ENCODE assay signal across 20 cellular contexts in the genomic region with DNA sequence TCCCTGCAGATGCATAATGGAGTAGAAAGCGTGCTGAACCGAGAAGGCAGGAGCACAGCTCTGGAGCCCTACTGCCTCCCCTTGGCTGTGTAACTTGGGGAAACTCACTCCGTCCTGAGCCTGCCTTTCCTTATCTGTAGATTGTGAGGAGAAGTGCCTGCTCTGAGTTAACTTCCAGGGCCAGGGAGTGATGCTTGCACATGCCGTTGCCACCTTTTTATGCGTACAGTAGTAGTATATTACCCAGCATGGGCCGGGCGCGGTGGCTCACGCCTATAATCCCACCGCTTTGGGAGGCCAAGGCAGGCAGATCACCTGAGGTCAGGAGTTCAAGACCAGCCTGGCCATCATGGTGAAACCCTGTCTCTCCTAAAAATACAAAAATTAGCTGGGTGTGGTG.
DNase-seq lines count a peak whose midpoint lies in the region; ATAC-seq, FAIRE-seq and TF ChIP-seq lines count a peak whose summit lies in the region.
"Had no signal": no experiment of that assay in that cellular context is flagged by ENCODE, and none has a peak within 500 bp of the region (broad histone marks: within the 10 kb centered on the region; RNA-seq: fewer than 3 reads in every experiment).

No MANE protein-coding gene starts in this region.

- H2AFZ ChIP-seq in H1 (ENCODE audit: low read length), result no peak overlapping the region; the same call in 1 of the 2 replicates

- no peak for TF ChIP-seq EP300 in H1 (IDR thresholded peaks at IDR 0.05; ENCODE audit: borderline replicate concordance in 1 of 2, low read depth in 2 of 2, low read length in 2 of 2)

- no peak overlapping the region for H4K5ac ChIP-seq in H1 (ENCODE audit: insufficient read length, low read depth, low read length)

- 0 out of 2 replicates have a peak overlapping the region, but pooled peaks have one; percentile 61 for H2BK20ac ChIP-seq in H1 (ENCODE audit: low read length)

- H3K18ac ChIP-seq in H1 (ENCODE audit: extremely low read depth, low read length), result no peak overlapping the region; the same call in 1 of the 2 replicates

- POLR2A ChIA-PET in H1 (lab: Charles Lee; ENCODE audit: partially characterized antibody), result interaction anchor here (1.2 kb wide), 1 partner anchor 10 kb away, joined by 3 read pairs; no protein-coding TSS in a partner anchor

- H3K56ac ChIP-seq in H1 (replicated peaks; ENCODE audit: insufficient read length, low read depth, low read length), result no peak overlapping the region

- no peak overlapping the region for H3K14ac ChIP-seq in H1 (ENCODE audit: insufficient read length)

- no peaks in the 10 kb centered on the region for H3K9me3 ChIP-seq in H1 (ENCODE audit: insufficient read depth in 2 of 2, low read depth in 1 of 2, low read length in 1 of 2)
- H3K9me3 ChIP-seq: A549; BLaER1 treated with 17β-estradiol and CSF1 and Interleukin-3, amounts not matched to agents 10 nM and 100 nM; Caco-2 had no signal

- no peak overlapping the region for H3K4me2 ChIP-seq in H1 (ENCODE audit: insufficient read depth in 1 of 2, low read depth in 2 of 2, low read length in 2 of 2)
- H3K4me2 ChIP-seq: A549; BLaER1 treated with 17β-estradiol and CSF1 and Interleukin-3, amounts not matched to agents 10 nM and 100 nM had no signal

- no peak for TF ChIP-seq POLR2A in H1 (IDR thresholded peaks at IDR 0.05; ENCODE audit: control extremely low read depth in 1 of 2, low read depth in 2 of 2, low read length in 2 of 2)

- peaks cover 0 to 7% (median 4%) of the 10 kb centered on the region in 4 experiments; a peak in 5 of 7 replicates for H3K4me1 ChIP-seq in H1 (replicated peaks in 1 of 4; ENCODE audit: control insufficient read depth in 3 of 4, insufficient read depth in 4 of 4, low read length in 3 of 4)
- H3K4me1 ChIP-seq: A549, Caco-2 had no signal

- CTCF ChIA-PET in H1 (lab: Charles Lee; ENCODE audit: partially characterized antibody), result interaction anchor here (1.1 to 1.8 kb wide), 2 partner anchors 9 to 108 kb away, joined by 3 to 4 read pairs; no protein-coding TSS in a partner anchor

- H2BK120ac ChIP-seq in H1 (replicated peaks; ENCODE audit: low read depth, low read length), result no peak overlapping the region

- no peaks in the 10 kb centered on the region for H3K79me1 ChIP-seq in H1 (ENCODE audit: low read depth, low read length)

- no peaks in the 10 kb centered on the region for H3K36me3 ChIP-seq in H1 (ENCODE audit: control insufficient read depth in 2 of 4, insufficient read depth in 4 of 4, low read length in 3 of 4)
- H3K36me3 ChIP-seq: BLaER1 treated with 17β-estradiol and CSF1 and Interleukin-3, amounts not matched to agents 10 nM and 100 nM had no signal

- no peak overlapping the region for H3K4me3 ChIP-seq in H1 (ENCODE audit: extremely low read depth in 1 of 4, insufficient read depth in 2 of 4, low read depth in 3 of 4, low read length in 4 of 4)
- H3K4me3 ChIP-seq: A549; BLaER1 treated with 17β-estradiol and CSF1 and Interleukin-3, amounts not matched to agents 10 nM and 100 nM; GM12878 had no signal

- no peak overlapping the region for H4K91ac ChIP-seq in H1 (replicated peaks; ENCODE audit: insufficient read length, low read length)

- no peak for TF ChIP-seq CTCF in H1 (IDR thresholded peaks at IDR 0.05; ENCODE audit: control extremely low read depth in 1 of 3, insufficient read depth in 1 of 3, low read depth in 1 of 3, low read length in 3 of 3)

- H3K27ac ChIP-seq in angular gyrus (ENCODE audit: low read depth, low read length), result peak overlapping the region; percentile 55
- H3K27ac ChIP-seq in H1 (ENCODE audit: low read depth, low read length), result no peak overlapping the region
- peak overlapping the region; percentile 12 for H3K27ac ChIP-seq in temporal lobe (ENCODE audit: low read depth, low read length)
- H3K27ac ChIP-seq: 22Rv1; A549; BLaER1 treated with 17β-estradiol and CSF1 and Interleukin-3, amounts not matched to agents 10 nM and 100 nM; C4-2B had no signal

- H3K27me3 ChIP-seq in H1 (replicated peaks in 1 of 4; ENCODE audit: control insufficient read depth in 3 of 4, extremely low read depth in 1 of 4, insufficient read depth in 3 of 4, low read length in 3 of 4), result no peaks in the 10 kb centered on the region
- H3K27me3 ChIP-seq: BLaER1 treated with 17β-estradiol and CSF1 and Interleukin-3, amounts not matched to agents 10 nM and 100 nM had no signal

- intact Hi-C loops in left cardiac atrium (cut with DNase I), result no loop called here
- intact Hi-C loops in posterior vena cava (cut with DNase I), result no loop called here

- H3K79me2 ChIP-seq in H1 (ENCODE audit: control insufficient read depth in 1 of 2, insufficient read depth in 2 of 2, low read length in 2 of 2), result no peaks in the 10 kb centered on the region

- no peak for TF ChIP-seq RAD21 in H1 (IDR thresholded peaks at IDR 0.05 in 1 of 2, conservative IDR thresholded peaks at IDR 0.05 in 1 of 2; ENCODE audit: low read depth in 2 of 2, low read length in 2 of 2)

- no peak overlapping the region for H2BK15ac ChIP-seq in H1 (ENCODE audit: low read length)

- no peak for DNase-seq in H1 (ENCODE audit: low read depth in 1 of 2, low spot score in 2 of 2)
- no peak for DNase-seq in left cardiac atrium
- DNase-seq in posterior vena cava (ENCODE audit: low spot score), result no peak
- DNase-seq: AML-193; Caco-2; Calu3; CD4-positive, alpha-beta T cell; CD8-positive, alpha-beta T cell; DMS79 treated with DMSO at 0.1 percent for 48 hours; GDM1 had no signal

- H4K8ac ChIP-seq in H1 (ENCODE audit: extremely low read depth, insufficient read depth, low read length), result no peak overlapping the region

- peak overlapping the region; percentile 52; the same call in 1 of the 2 replicates for H2BK5ac ChIP-seq in H1 (ENCODE audit: low read depth, low read length)

- no peaks in the 10 kb centered on the region for H3K23me2 ChIP-seq in H1 (ENCODE audit: low read depth, low read length)

- WGBS in H1 (ENCODE audit: extremely low coverage in 1 of 2, insufficient coverage in 1 of 2, insufficient read length in 1 of 2, insufficient replicate concordance in 2 of 2, low coverage in 1 of 2, low lambda C conversion rate in 2 of 2, missing lambda C conversion rate in 1 of 2), 2 experiments, result 89% methylated on average over 10 of the region's 10 CpGs; no CpG with 5 or more reads in 1 of the 2 experiments

- no peak overlapping the region for H2AK5ac ChIP-seq in H1 (ENCODE audit: low read depth, low read length)

- peak overlapping the region; percentile 60; the same call in 1 of the 2 replicates for H2BK12ac ChIP-seq in H1 (ENCODE audit: low read depth, low read length)

- H4K20me1 ChIP-seq in H1 (replicated peaks in 1 of 2; ENCODE audit: control insufficient read depth in 1 of 2, insufficient read depth in 2 of 2, low read length in 2 of 2), result no peaks in the 10 kb centered on the region
- H4K20me1 ChIP-seq: BLaER1 treated with 17β-estradiol and CSF1 and Interleukin-3, amounts not matched to agents 10 nM and 100 nM had no signal

- no peak overlapping the region for H3K4ac ChIP-seq in H1 (replicated peaks; ENCODE audit: insufficient read length, low read depth, low read length)

- ATAC-seq in left cardiac atrium, result no peak
- ATAC-seq: A549; CD8-positive, alpha-beta T cell; GM12878 had no signal

- H3K9ac ChIP-seq in H1 (replicated peaks in 1 of 4; ENCODE audit: extremely low read depth in 1 of 4, low read depth in 3 of 4, low read length in 3 of 4), result no peak overlapping the region
- H3K9ac ChIP-seq: BLaER1 treated with 17β-estradiol and CSF1 and Interleukin-3, amounts not matched to agents 10 nM and 100 nM had no signal

- FAIRE-seq in H1 (lab: Jason Lieb, UNC), result no peak
- FAIRE-seq: A549, D721Med, GM12878, GM12892, GM18507 had no signal

- no peak overlapping the region for H3K23ac ChIP-seq in H1 (ENCODE audit: insufficient read length)

TF ChIP-seq in H1, 55 proteins besides CTCF, POLR2A, EP300 and RAD21:
- TF ChIP-seq SP1 (IDR thresholded peaks at IDR 0.05; ENCODE audit: low read depth, low read length) (no peak), RBBP5 (IDR thresholded peaks at IDR 0.05; ENCODE audit: borderline replicate concordance, low read depth, low read length) (no peak), ATF3 (IDR thresholded peaks at IDR 0.05; ENCODE audit: insufficient read depth, low read depth, low read length) (no peak), SRF (IDR thresholded peaks at IDR 0.05; ENCODE audit: low read depth, low read length) (no peak), NRF1 (IDR thresholded peaks at IDR 0.05; ENCODE audit: low read depth, low read length) (no peak), YY1 (IDR thresholded peaks at IDR 0.05; ENCODE audit: low read depth, low read length) (no peak), SUZ12 (IDR thresholded peaks at IDR 0.05; ENCODE audit: low read length) (no peak), SAP30 (IDR thresholded peaks at IDR 0.05; ENCODE audit: insufficient read depth, insufficient replicate concordance, low read length) (no peak), KDM1A (IDR thresholded peaks at IDR 0.05; ENCODE audit: borderline replicate concordance, low read length) (no peak), CHD1 (IDR thresholded peaks at IDR 0.05; ENCODE audit: low read depth, low read length) (no peak), SP4 (IDR thresholded peaks at IDR 0.05; ENCODE audit: low read length) (no peak), HDAC6 (IDR thresholded peaks at IDR 0.05; ENCODE audit: low read depth, low read length) (no peak), RNF2 (IDR thresholded peaks at IDR 0.05; ENCODE audit: borderline replicate concordance, low read depth, low read length, missing control alignments, poor library complexity, severe bottlenecking) (no peak), TCF12 (IDR thresholded peaks at IDR 0.05; ENCODE audit: low read depth, low read length) (no peak), TEAD4 (IDR thresholded peaks at IDR 0.05; ENCODE audit: low read depth, low read length) (no peak), GTF2F1 (IDR thresholded peaks at IDR 0.05; ENCODE audit: borderline replicate concordance, low read depth, low read length) (no peak), TAF7 (optimal IDR thresholded peaks at IDR 0.05; ENCODE audit: borderline replicate concordance, low read depth, low read length) (no peak), BCL11A (IDR thresholded peaks at IDR 0.05; ENCODE audit: low read depth in 2 of 2, low read length in 2 of 2) (no peak), JUN (IDR thresholded peaks at IDR 0.05; ENCODE audit: low read depth, low read length) (no peak), FOSL1 (IDR thresholded peaks at IDR 0.05; ENCODE audit: insufficient read depth, low read depth, low read length) (no peak)
